10 cellular contexts compared by ENCODE assay signal in the genomic region with DNA sequence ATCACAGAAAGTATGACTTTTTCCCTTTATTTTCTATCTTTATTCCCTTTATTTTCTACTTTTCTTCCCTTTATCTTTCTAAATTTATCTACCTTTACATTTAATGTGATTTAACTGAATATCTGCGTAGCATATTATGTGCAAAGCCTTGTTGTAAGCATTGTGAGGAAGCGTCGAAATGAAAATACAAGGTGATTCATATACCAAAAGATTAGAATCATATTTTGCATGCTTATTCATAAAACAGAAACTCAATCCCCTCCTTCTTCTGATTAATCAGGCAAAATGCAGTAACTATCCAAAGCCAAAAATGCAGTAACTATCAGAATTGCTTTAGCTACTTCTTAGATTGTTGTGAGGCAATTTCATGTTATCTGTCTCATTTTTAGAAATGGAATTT.
"Had no signal": no experiment of that assay in that cellular context is flagged by ENCODE, and none has a peak within 500 bp of the region (broad histone marks: within the 10 kb centered on the region; RNA-seq: fewer than 3 reads in every experiment).

No MANE protein-coding gene starts in this region.

- H3K4me3 ChIP-seq: HAP-1, K562 had no signal

- H3K36me3 ChIP-seq: HAP-1 had no signal

- DNase-seq: GOT3, H7, HFFc6, IMR-90, KG1 had no signal

- FAIRE-seq: HTR-8/SVneo, K562 had no signal

- H3K27ac ChIP-seq: HL-60 had no signal

- ATAC-seq: HCT116, K562 had no signal

- H3K4me1 ChIP-seq: HAP-1 had no signal

- H3K9me3 ChIP-seq: HAP-1 had no signal
